Comparison of ENCODE assay signal across 9 cellular contexts in genomic region chr22:37233371-37233750, GRCh38. TPM values are rescaled to one million over a fixed set of nuclear protein-coding genes. Genes with fewer than 3 reads are reported as not detected.
DNase-seq lines count a peak whose midpoint lies in the region; ATAC-seq and TF ChIP-seq lines count a peak whose summit lies in the region.
"Not testable (repeated sequence)": the region's sequence is repeated elsewhere in the genome, so short reads cannot be mapped to it uniquely, and the experiment has no call there.
"Had no signal": no experiment of that assay in that cellular context is flagged by ENCODE, and none has a peak within 500 bp of the region (broad histone marks: within the 10 kb centered on the region; RNA-seq: fewer than 3 reads in every experiment).

No MANE protein-coding gene starts in this region.

- TF ChIP-seq CTCF in CD8-positive, alpha-beta T cell (IDR thresholded peaks at IDR 0.05); OCI-LY7 (conservative IDR thresholded peaks at IDR 0.05; ENCODE audit: low read length); chondrocyte (IDR thresholded peaks at IDR 0.05): not testable (repeated sequence)

- CTCF ChIA-PET in CD8-positive, alpha-beta T cell (lab: Charles Lee) = interaction anchor here (1.1 to 2.2 kb wide), 3 partner anchors 13 to 107 kb away, joined by 3 to 12 read pairs (median 3); no protein-coding TSS in a partner anchor
- CTCF ChIA-PET in OCI-LY7 (lab: Charles Lee; ENCODE audit: unreplicated experiment) = not testable (repeated sequence)
- CTCF ChIA-PET in activated CD4-positive, alpha-beta memory T cell treated with anti-CD3 and anti-CD28 coated beads for 36 hours (lab: Charles Lee) = interaction anchor here (3.6 to 6.1 kb wide), 2 partner anchors 9 to 28 kb away, joined by 17 to 56 read pairs; partner anchors contain the start of gene RAC2

- not testable (repeated sequence) for H3K4me3 ChIP-seq in CD8-positive, alpha-beta T cell (ENCODE audit: low read depth, low read length); OCI-LY7 (ENCODE audit: low read depth, low read length, poor library complexity, severe bottlenecking)

- H3K27me3 ChIP-seq in CD8-positive, alpha-beta T cell (ENCODE audit: insufficient read depth, low read length) = not testable (repeated sequence)

- intact Hi-C loops in CD8-positive, alpha-beta T cell (cut with DNase I, micrococcal nuclease) = loop anchor here in 1 of 2 experiments (10.0 kb wide), 1 partner anchor 849 kb away; the partner anchor contains the start of gene MYH9
- intact Hi-C loops in OCI-LY7 (cut with micrococcal nuclease; ENCODE audit: unreplicated experiment); activated CD4-positive, alpha-beta memory T cell treated with anti-CD3 and anti-CD28 coated beads for 36 hours (cut with micrococcal nuclease): not testable (repeated sequence)
- intact Hi-C loops in activated T-helper 2 cell treated with anti-CD3 and anti-CD28 coated beads, Interferon-gamma antibody, Interleukin-2, Interleukin-4, amounts not matched to agents 10 μg/mL and 5 μg/mL and 100 μg/mL, durations not matched to agents 14 hours and 24 hours and 36 hours (cut with micrococcal nuclease) = loop anchor here (5.0 to 10.0 kb wide), 4 partner anchors 34 to 371 kb away; partner anchors contain the start of genes GGA1 and IL2RB

- POLR2A ChIA-PET in CD8-positive, alpha-beta T cell (lab: Charles Lee) = interaction anchor here (0.6 to 7.7 kb wide), 3 partner anchors 9 to 705 kb away, joined by 3 to 194 read pairs (median 5); partner anchors contain the start of gene RAC2
- POLR2A ChIA-PET in OCI-LY7 (lab: Charles Lee) = not testable (repeated sequence)
- POLR2A ChIA-PET in activated CD4-positive, alpha-beta memory T cell treated with anti-CD3 and anti-CD28 coated beads for 36 hours (lab: Charles Lee) = interaction anchor here (7.5 kb wide), 1 partner anchor 8 kb away, joined by 191 read pairs; the partner anchor contains the start of gene RAC2
- POLR2A ChIA-PET in naive thymus-derived CD8-positive, alpha-beta T cell (lab: Charles Lee) = interaction anchor here (1.0 to 27.3 kb wide), 5 partner anchors 8 to 76 kb away, joined by 3 to 1090 read pairs (median 7); partner anchors contain the start of genes RAC2 and SSTR3

- H3K4me1 Mint-ChIP-seq in CD8-positive, alpha-beta T cell (ENCODE audit: low read depth) = peaks cover 98% of the 10 kb centered on the region
- H3K4me1 Mint-ChIP-seq in activated CD4-positive, alpha-beta memory T cell treated with anti-CD3 and anti-CD28 coated beads for 36 hours (ENCODE audit: low read depth) = peaks cover 97% of the 10 kb centered on the region
- H3K4me1 Mint-ChIP-seq in activated T-helper 2 cell treated with anti-CD3 and anti-CD28 coated beads, Interferon-gamma antibody, Interleukin-2, Interleukin-4, amounts not matched to agents 10 μg/mL and 5 μg/mL and 100 μg/mL, durations not matched to agents 14 hours and 24 hours and 36 hours (ENCODE audit: low read depth) = peaks cover 89% of the 10 kb centered on the region
- peaks cover 23% of the 10 kb centered on the region for H3K4me1 Mint-ChIP-seq in chondrocyte (ENCODE audit: low read depth)
- H3K4me1 Mint-ChIP-seq in naive thymus-derived CD8-positive, alpha-beta T cell = peaks cover 69 to 100% (median 97%) of the 10 kb centered on the region in 4 donors
- peaks cover 100% of the 10 kb centered on the region for H3K4me1 Mint-ChIP-seq in stimulated activated memory B cell treated with anti-CD40 and anti-IgM and Interleukin-4, amounts not matched to agents 10 μg/mL and 1 μg/mL and 100 μg/mL, for 72 hours

- not testable (repeated sequence) for H3K9me2 ChIP-seq in OCI-LY7 (ENCODE audit: insufficient read depth, low read length)

- peaks cover 36% of the 10 kb centered on the region; the same call in 1 of the 2 replicates for H3K79me2 ChIP-seq in OCI-LY7 (ENCODE audit: insufficient read depth, low read depth, low read length)

- peak overlapping the region; percentile 66; the same call in 1 of the 2 replicates for H3K4me2 ChIP-seq in OCI-LY7 (ENCODE audit: low read length)

- not testable (repeated sequence) for BruUV-seq in OCI-LY7 (replicated peaks; lab: Mats Ljungman, UMichigan)

- H3K4me1 ChIP-seq in CD8-positive, alpha-beta T cell (ENCODE audit: insufficient read depth, low read length) = peaks cover 98% of the 10 kb centered on the region
- peaks cover 97% of the 10 kb centered on the region for H3K4me1 ChIP-seq in OCI-LY7 (ENCODE audit: insufficient read depth, low read length, poor library complexity, severe bottlenecking)

- H3K9me3 ChIP-seq in CD8-positive, alpha-beta T cell (ENCODE audit: low read length); OCI-LY7 (ENCODE audit: low read length): not testable (repeated sequence)

- DNase-seq in CD8-positive, alpha-beta T cell = peak in 2 of 7 experiments; percentile 16 to 48
- not testable (repeated sequence) for DNase-seq in OCI-LY7 (ENCODE audit: low spot score); activated CD4-positive, alpha-beta memory T cell treated with anti-CD3 and anti-CD28 coated beads for 36 hours; activated T-helper 2 cell treated with anti-CD3 and anti-CD28 coated beads, Interferon-gamma antibody, Interleukin-2, Interleukin-4, amounts not matched to agents 10 μg/mL and 5 μg/mL and 100 μg/mL, durations not matched to agents 14 hours and 24 hours and 36 hours (ENCODE audit: low spot score); naive thymus-derived CD8-positive, alpha-beta T cell
- peak; percentile 26 for DNase-seq in chondrocyte (ENCODE audit: low spot score)

- H3K36me3 ChIP-seq in CD8-positive, alpha-beta T cell (ENCODE audit: insufficient read depth, low read length) = peaks cover 45% of the 10 kb centered on the region
- peaks cover 95% of the 10 kb centered on the region for H3K36me3 ChIP-seq in OCI-LY7 (ENCODE audit: insufficient read depth, low read length)

- H3K27me3 Mint-ChIP-seq in CD8-positive, alpha-beta T cell (ENCODE audit: low read depth); activated CD4-positive, alpha-beta memory T cell treated with anti-CD3 and anti-CD28 coated beads for 36 hours; activated T-helper 2 cell treated with anti-CD3 and anti-CD28 coated beads, Interferon-gamma antibody, Interleukin-2, Interleukin-4, amounts not matched to agents 10 μg/mL and 5 μg/mL and 100 μg/mL, durations not matched to agents 14 hours and 24 hours and 36 hours (ENCODE audit: low read depth); naive thymus-derived CD8-positive, alpha-beta T cell; stimulated activated memory B cell treated with anti-CD40 and anti-IgM and Interleukin-4, amounts not matched to agents 10 μg/mL and 1 μg/mL and 100 μg/mL, for 72 hours: not testable (repeated sequence)
- peaks cover 30% of the 10 kb centered on the region for H3K27me3 Mint-ChIP-seq in chondrocyte (ENCODE audit: low read depth)

- H4K20me1 ChIP-seq in OCI-LY7 (ENCODE audit: insufficient read depth, low read length) = peaks cover 11% of the 10 kb centered on the region

- peak overlapping the region; percentile 100 for H3K27ac Mint-ChIP-seq in CD8-positive, alpha-beta T cell
- H3K27ac Mint-ChIP-seq in activated CD4-positive, alpha-beta memory T cell treated with anti-CD3 and anti-CD28 coated beads for 36 hours = peak overlapping the region; percentile 99
- H3K27ac Mint-ChIP-seq in activated T-helper 2 cell treated with anti-CD3 and anti-CD28 coated beads, Interferon-gamma antibody, Interleukin-2, Interleukin-4, amounts not matched to agents 10 μg/mL and 5 μg/mL and 100 μg/mL, durations not matched to agents 14 hours and 24 hours and 36 hours = peak overlapping the region; percentile 82
- not testable (repeated sequence) for H3K27ac Mint-ChIP-seq in chondrocyte (ENCODE audit: unreplicated experiment)
- peak overlapping the region; percentile 97 to 100 (median 98) for H3K27ac Mint-ChIP-seq in naive thymus-derived CD8-positive, alpha-beta T cell
- H3K27ac Mint-ChIP-seq in stimulated activated memory B cell treated with anti-CD40 and anti-IgM and Interleukin-4, amounts not matched to agents 10 μg/mL and 1 μg/mL and 100 μg/mL, for 72 hours = peak overlapping the region; percentile 91

- not testable (repeated sequence) for H3K9me3 Mint-ChIP-seq in CD8-positive, alpha-beta T cell; activated CD4-positive, alpha-beta memory T cell treated with anti-CD3 and anti-CD28 coated beads for 36 hours; activated T-helper 2 cell treated with anti-CD3 and anti-CD28 coated beads, Interferon-gamma antibody, Interleukin-2, Interleukin-4, amounts not matched to agents 10 μg/mL and 5 μg/mL and 100 μg/mL, durations not matched to agents 14 hours and 24 hours and 36 hours; chondrocyte (ENCODE audit: low read depth); naive thymus-derived CD8-positive, alpha-beta T cell; stimulated activated memory B cell treated with anti-CD40 and anti-IgM and Interleukin-4, amounts not matched to agents 10 μg/mL and 1 μg/mL and 100 μg/mL, for 72 hours

- peak overlapping the region; percentile 70 for H3K4me3 Mint-ChIP-seq in CD8-positive, alpha-beta T cell
- peak overlapping the region; percentile 42 for H3K4me3 Mint-ChIP-seq in activated CD4-positive, alpha-beta memory T cell treated with anti-CD3 and anti-CD28 coated beads for 36 hours
- peak overlapping the region; percentile 60 for H3K4me3 Mint-ChIP-seq in activated T-helper 2 cell treated with anti-CD3 and anti-CD28 coated beads, Interferon-gamma antibody, Interleukin-2, Interleukin-4, amounts not matched to agents 10 μg/mL and 5 μg/mL and 100 μg/mL, durations not matched to agents 14 hours and 24 hours and 36 hours (ENCODE audit: low read depth)
- not testable (repeated sequence) for H3K4me3 Mint-ChIP-seq in chondrocyte (ENCODE audit: unreplicated experiment); stimulated activated memory B cell treated with anti-CD40 and anti-IgM and Interleukin-4, amounts not matched to agents 10 μg/mL and 1 μg/mL and 100 μg/mL, for 72 hours
- peak overlapping the region; percentile 34 to 93 (median 77) for H3K4me3 Mint-ChIP-seq in naive thymus-derived CD8-positive, alpha-beta T cell

- not testable (repeated sequence) for ATAC-seq in CD8-positive, alpha-beta T cell; naive thymus-derived CD8-positive, alpha-beta T cell; stimulated activated memory B cell treated with anti-CD40 and anti-IgM and Interleukin-4, amounts not matched to agents 10 μg/mL and 1 μg/mL and 100 μg/mL, for 72 hours

- peaks cover 88% of the 10 kb centered on the region for H3K36me3 Mint-ChIP-seq in CD8-positive, alpha-beta T cell
- H3K36me3 Mint-ChIP-seq in activated CD4-positive, alpha-beta memory T cell treated with anti-CD3 and anti-CD28 coated beads for 36 hours = peaks cover 87% of the 10 kb centered on the region
- H3K36me3 Mint-ChIP-seq in activated T-helper 2 cell treated with anti-CD3 and anti-CD28 coated beads, Interferon-gamma antibody, Interleukin-2, Interleukin-4, amounts not matched to agents 10 μg/mL and 5 μg/mL and 100 μg/mL, durations not matched to agents 14 hours and 24 hours and 36 hours (ENCODE audit: low read depth) = peaks cover 95% of the 10 kb centered on the region
- not testable (repeated sequence) for H3K36me3 Mint-ChIP-seq in chondrocyte (ENCODE audit: low read depth)
- H3K36me3 Mint-ChIP-seq in naive thymus-derived CD8-positive, alpha-beta T cell = peaks cover 0 to 82% (median 26%) of the 10 kb centered on the region in 3 donors
- H3K36me3 Mint-ChIP-seq in stimulated activated memory B cell treated with anti-CD40 and anti-IgM and Interleukin-4, amounts not matched to agents 10 μg/mL and 1 μg/mL and 100 μg/mL, for 72 hours = peaks cover 69% of the 10 kb centered on the region

- H2AFZ ChIP-seq in OCI-LY7 (ENCODE audit: low read length) = not testable (repeated sequence)

- not testable (repeated sequence) for H3K27ac ChIP-seq in CD8-positive, alpha-beta T cell (ENCODE audit: low read depth, low read length)
- peak overlapping the region; percentile 89 for H3K27ac ChIP-seq in OCI-LY7 (ENCODE audit: low read depth, low read length, poor library complexity, severe bottlenecking)

RNA-seq across cellular contexts. Expression of gene RAC2, which starts 10.7 kb away (rescaled TPM):
- 100 to 1,000 TPM; 152 to 159 TPM for total RNA-seq in CD8-positive, alpha-beta T cell
- 91.5 and 142 TPM in 2 replicates for total RNA-seq in OCI-LY7 (2014; rRNA removed; shearing (Covaris generic))
- total RNA-seq in OCI-LY7 (2022) (321 and 331 TPM in 2 replicates), chondrocyte (0.20 TPM in 1 of 3 replicates, not detected in the others)
- 100 to 1,000 TPM; 714 to 727 TPM for total RNA-seq in activated CD4-positive, alpha-beta memory T cell treated with anti-CD3 and anti-CD28 coated beads for 36 hours
- total RNA-seq in activated T-helper 2 cell treated with anti-CD3 and anti-CD28 coated beads, Interferon-gamma antibody, Interleukin-2, Interleukin-4, amounts not matched to agents 10 μg/mL and 5 μg/mL and 100 μg/mL, durations not matched to agents 14 hours and 24 hours and 36 hours = 499 and 506 TPM in 2 replicates
- total RNA-seq in naive thymus-derived CD8-positive, alpha-beta T cell = 100 to 1,000 TPM; 295 to 297 TPM
- 1,000 to 10,000 TPM in 2 of 3 donors, 100 to 1,000 TPM in 1; 740 to 1,115 (median 1,110) TPM for polyA plus RNA-seq in naive thymus-derived CD8-positive, alpha-beta T cell

RNA-seq across cellular contexts. Expression of gene SSTR3, which starts 21.1 kb away (rescaled TPM):
- total RNA-seq in CD8-positive, alpha-beta T cell = 1 to 10 TPM; 2.6 to 3.1 TPM
- total RNA-seq in OCI-LY7 (2014; rRNA removed; shearing (Covaris generic)) = 0.05 and 0.25 TPM in 2 replicates
- total RNA-seq in OCI-LY7 (2022) = 0.30 TPM in 2 replicates
- 1 to 10 TPM; 8.5 to 9.3 TPM for total RNA-seq in activated CD4-positive, alpha-beta memory T cell treated with anti-CD3 and anti-CD28 coated beads for 36 hours
- total RNA-seq in activated T-helper 2 cell treated with anti-CD3 and anti-CD28 coated beads, Interferon-gamma antibody, Interleukin-2, Interleukin-4, amounts not matched to agents 10 μg/mL and 5 μg/mL and 100 μg/mL, durations not matched to agents 14 hours and 24 hours and 36 hours = 0.64 and 0.75 TPM in 2 replicates
- not detected in 3 replicates for total RNA-seq in chondrocyte
- 10 to 100 TPM; 13.5 to 13.7 TPM for total RNA-seq in naive thymus-derived CD8-positive, alpha-beta T cell
- polyA plus RNA-seq in naive thymus-derived CD8-positive, alpha-beta T cell = 1 to 10 TPM; 2.9 to 7.3 (median 4.2) TPM
- total RNA-seq: Caco-2, NCI-H460 had no signal

RNA-seq across cellular contexts. Expression of gene C1QTNF6, which starts 45.3 kb away (rescaled TPM):
- total RNA-seq in CD8-positive, alpha-beta T cell = 10 to 100 TPM; 12.0 to 12.9 TPM
- 6.8 and 7.3 TPM in 2 replicates for total RNA-seq in OCI-LY7 (2014; rRNA removed; shearing (Covaris generic))
- total RNA-seq in OCI-LY7 (2022) (18.7 and 19.6 TPM in 2 replicates), chondrocyte (11.3 to 27.7 TPM (median 14.6 TPM) in 3 replicates)
- 10 to 100 TPM; 11.1 to 13.0 TPM for total RNA-seq in activated CD4-positive, alpha-beta memory T cell treated with anti-CD3 and anti-CD28 coated beads for 36 hours
- total RNA-seq in activated T-helper 2 cell treated with anti-CD3 and anti-CD28 coated beads, Interferon-gamma antibody, Interleukin-2, Interleukin-4, amounts not matched to agents 10 μg/mL and 5 μg/mL and 100 μg/mL, durations not matched to agents 14 hours and 24 hours and 36 hours = 7.5 and 7.7 TPM in 2 replicates
- total RNA-seq in naive thymus-derived CD8-positive, alpha-beta T cell = 10 to 100 TPM; 24.6 to 25.7 TPM
- 1 to 10 TPM in 2 of 3 donors, under 1 TPM in 1; 0.68 to 4.0 (median 1.7) TPM for polyA plus RNA-seq in naive thymus-derived CD8-positive, alpha-beta T cell

RNA-seq across cellular contexts. Expression of gene CYTH4, which starts 48.9 kb away (rescaled TPM):
- 100 to 1,000 TPM; 129 to 143 TPM for total RNA-seq in CD8-positive, alpha-beta T cell
- total RNA-seq in OCI-LY7 (2014; rRNA removed; shearing (Covaris generic)) = 20.6 and 35.0 TPM in 2 replicates
- total RNA-seq in OCI-LY7 (2022) = 24.8 and 28.1 TPM in 2 replicates
- 10 to 100 TPM; 58.7 to 60.5 TPM for total RNA-seq in activated CD4-positive, alpha-beta memory T cell treated with anti-CD3 and anti-CD28 coated beads for 36 hours
- total RNA-seq in activated T-helper 2 cell treated with anti-CD3 and anti-CD28 coated beads, Interferon-gamma antibody, Interleukin-2, Interleukin-4, amounts not matched to agents 10 μg/mL and 5 μg/mL and 100 μg/mL, durations not matched to agents 14 hours and 24 hours and 36 hours = 45.9 and 49.8 TPM in 2 replicates
- not detected in 3 replicates for total RNA-seq in chondrocyte
- 100 to 1,000 TPM; 177 to 193 TPM for total RNA-seq in naive thymus-derived CD8-positive, alpha-beta T cell
- 10 to 100 TPM; 48.9 to 60.8 (median 54.6) TPM for polyA plus RNA-seq in naive thymus-derived CD8-positive, alpha-beta T cell
- total RNA-seq: Caco-2, NCI-H460 had no signal

Comparison
In these comparisons a context has a peak if more than half of its experiments do, and no peak if none do; other contexts are left out.
1. RNA of gene RAC2, which starts 10.7 kb away (total RNA-seq): 714 to 727 TPM in activated CD4-positive, alpha-beta memory T cell treated with anti-CD3 and anti-CD28 coated beads for 36 hours, 499 to 506 TPM in activated T-helper 2 cell treated with anti-CD3 and anti-CD28 coated beads, Interferon-gamma antibody, Interleukin-2, Interleukin-4, amounts not matched to agents 10 μg/mL and 5 μg/mL and 100 μg/mL, durations not matched to agents 14 hours and 24 hours and 36 hours, 91.5 to 331 TPM in OCI-LY7, 295 to 297 TPM in naive thymus-derived CD8-positive, alpha-beta T cell and 152 to 159 TPM in CD8-positive, alpha-beta T cell; 0.20 TPM in chondrocyte; every median in the first group is over 10 times any median in the second.